ENCODE assay signal across 13 cellular contexts in the genomic region with DNA sequence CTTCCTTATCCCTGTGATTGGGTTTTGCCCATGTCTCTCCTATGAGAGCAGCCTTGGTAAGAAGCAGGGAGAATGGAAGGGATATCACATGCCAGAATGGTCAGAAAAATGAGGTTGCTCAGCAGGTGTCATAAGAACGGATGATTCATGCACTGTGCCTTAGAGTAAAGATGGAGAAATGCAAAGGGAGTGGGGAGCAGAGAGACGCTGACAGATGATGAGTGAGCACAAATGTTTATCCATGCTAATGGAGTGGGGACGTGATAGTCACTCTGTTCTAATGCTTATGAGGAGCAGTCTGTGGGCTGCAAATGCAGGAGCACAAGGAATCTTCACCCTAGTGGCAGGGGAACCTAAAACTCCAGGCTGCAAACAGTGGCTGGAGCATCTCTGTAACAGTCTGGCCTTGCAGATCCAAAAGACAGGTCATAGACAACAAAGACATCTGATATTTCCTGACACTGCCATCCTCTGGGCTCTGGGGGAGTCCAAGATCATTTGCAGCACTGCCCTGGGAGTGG.
DNase-seq lines count a peak whose midpoint lies in the region; TF ChIP-seq lines count a peak whose summit lies in the region.
"Had no signal": no experiment of that assay in that cellular context is flagged by ENCODE, and none has a peak within 500 bp of the region (broad histone marks: within the 10 kb centered on the region; RNA-seq: fewer than 3 reads in every experiment).

No MANE protein-coding gene starts in this region.

- no peak overlapping the region for H3K14ac ChIP-seq in mesenchymal stem cell (ENCODE audit: low read length in 2 of 2)

- no peaks in the 10 kb centered on the region for H3K79me2 ChIP-seq in MM.1S (ENCODE audit: low read length)

- H3K4me1 ChIP-seq in BLaER1 (peaks cover 68% of the 10 kb centered on the region), mesenchymal stem cell (ENCODE audit: control insufficient read depth, insufficient read depth, low read depth, low read length) (peaks cover 13% of the 10 kb centered on the region), spleen (peaks cover 3 to 62% (median 26%) of the 10 kb centered on the region in 6 donors), MM.1S (ENCODE audit: low read length) (peaks cover 38% of the 10 kb centered on the region)

- no peak overlapping the region for H4K8ac ChIP-seq in mesenchymal stem cell (ENCODE audit: low read length)

- TF ChIP-seq CTCF in spleen (IDR thresholded peaks at IDR 0.05 in 8 of 11, conservative IDR thresholded peaks at IDR 0.05 in 3 of 11) (no peak), MM.1S (IDR thresholded peaks at IDR 0.05; ENCODE audit: low read length) (no peak)

- no peak overlapping the region for H2BK12ac ChIP-seq in mesenchymal stem cell (ENCODE audit: low read length in 2 of 2)

- no peak overlapping the region for H2BK5ac ChIP-seq in mesenchymal stem cell (ENCODE audit: low read depth, low read length, poor library complexity, severe bottlenecking)

- no peak overlapping the region for H3K18ac ChIP-seq in mesenchymal stem cell (ENCODE audit: low read depth in 1 of 2, low read length in 2 of 2)

- no peaks in the 10 kb centered on the region for H4K20me1 ChIP-seq in BLaER1
- H4K20me1 ChIP-seq in MM.1S (ENCODE audit: insufficient read depth, low read length): no peaks in the 10 kb centered on the region

- intact Hi-C loops in spleen (cut with DNase I; ENCODE audit: low total_unique reads): no loop called here

- 10% methylated on average over 3 of the region's 3 CpGs for WGBS in mesenchymal stem cell
- WGBS in spleen, 5 donors: 42 to 79% (median 49%) methylated on average over 3 of the region's 3 CpGs

- H3K4me3 ChIP-seq in BLaER1: peak overlapping the region; percentile 36
- no peak overlapping the region for H3K4me3 ChIP-seq in MG63
- no peak overlapping the region for H3K4me3 ChIP-seq in mesenchymal stem cell (ENCODE audit: insufficient read depth in 1 of 2, low read depth in 1 of 2, low read length in 2 of 2)
- no peak overlapping the region for H3K4me3 ChIP-seq in spleen
- H3K4me3 ChIP-seq in MM.1S (ENCODE audit: low read length): no peak overlapping the region
- H3K4me3 ChIP-seq: heart right ventricle, PC-9 had no signal

- no peak overlapping the region for H4K91ac ChIP-seq in mesenchymal stem cell (ENCODE audit: low read length)

- no peaks in the 10 kb centered on the region for H3K9me3 ChIP-seq in BLaER1
- H3K9me3 ChIP-seq in MG63: no peaks in the 10 kb centered on the region
- no peaks in the 10 kb centered on the region for H3K9me3 ChIP-seq in mesenchymal stem cell (ENCODE audit: control insufficient read depth, low read length)
- H3K9me3 ChIP-seq in spleen: no peaks in the 10 kb centered on the region
- no peaks in the 10 kb centered on the region for H3K9me3 ChIP-seq in MM.1S (replicated peaks; ENCODE audit: insufficient read depth, low read length)
- H3K9me3 ChIP-seq: heart right ventricle had no signal

- H3K23ac ChIP-seq in mesenchymal stem cell (ENCODE audit: low read length in 2 of 2): no peak overlapping the region

- no peak overlapping the region for H3K4ac ChIP-seq in mesenchymal stem cell (ENCODE audit: low read depth in 1 of 2, low read length in 2 of 2)

- TF ChIP-seq POLR2A in spleen (IDR thresholded peaks at IDR 0.05): no peak

- no peaks in the 10 kb centered on the region for H3K79me1 ChIP-seq in mesenchymal stem cell (replicated peaks; ENCODE audit: low read length, poor library complexity, severe bottlenecking)

- H3K36me3 ChIP-seq in BLaER1 (no peaks in the 10 kb centered on the region), MG63 (no peaks in the 10 kb centered on the region), mesenchymal stem cell (ENCODE audit: control insufficient read depth in 1 of 2, insufficient read depth in 2 of 2, low read depth in 1 of 2, low read length in 2 of 2) (no peaks in the 10 kb centered on the region), spleen (no peaks in the 10 kb centered on the region), MM.1S (replicated peaks; ENCODE audit: insufficient read depth, low read length) (no peaks in the 10 kb centered on the region)
- H3K36me3 ChIP-seq: heart right ventricle had no signal

- H3K27me3 ChIP-seq in BLaER1 (no peaks in the 10 kb centered on the region), MG63 (no peaks in the 10 kb centered on the region), mesenchymal stem cell (ENCODE audit: control insufficient read depth in 1 of 2, insufficient read depth in 1 of 2, low read length in 2 of 2) (no peaks in the 10 kb centered on the region), spleen (replicated peaks in 1 of 7) (peaks cover 0 to 11% (median 0%) of the 10 kb centered on the region in 7 donors), MM.1S (replicated peaks; ENCODE audit: insufficient read depth, low read length) (no peaks in the 10 kb centered on the region)
- H3K27me3 ChIP-seq: heart right ventricle had no signal

- H2AK5ac ChIP-seq in mesenchymal stem cell (ENCODE audit: low read length, severe bottlenecking): no peak overlapping the region

- H3K27ac ChIP-seq in BLaER1: peak overlapping the region; percentile 79
- peak overlapping the region; percentile 2 for H3K27ac ChIP-seq in caudate nucleus (ENCODE audit: low read depth, low read length)
- H3K27ac ChIP-seq in mesenchymal stem cell (ENCODE audit: low read length, poor library complexity, severe bottlenecking): no peak overlapping the region
- peak overlapping the region in 2 of 8 donors; percentile 52 to 84 for H3K27ac ChIP-seq in spleen
- no peak overlapping the region for H3K27ac ChIP-seq in MM.1S (ENCODE audit: low read length)
- H3K27ac ChIP-seq: PC-9 had no signal

- H2BK120ac ChIP-seq in mesenchymal stem cell (ENCODE audit: low read depth, low read length): no peak overlapping the region

- H3K4me2 ChIP-seq in BLaER1 (peak overlapping the region; percentile 89), mesenchymal stem cell (ENCODE audit: low read length, poor library complexity, severe bottlenecking) (no peak overlapping the region), MM.1S (ENCODE audit: low read depth, low read length) (no peak overlapping the region)
- H3K4me2 ChIP-seq: PC-9 had no signal

- DNase-seq in MG63: peak; percentile 54
- DNase-seq in caudate nucleus (lab: John Stamatoyannopoulos, UW): peak in 13 of 61 donors; percentile 6 to 69 (median 31)
- DNase-seq in mesenchymal stem cell: peak; percentile 70
- DNase-seq in spleen: no peak
- DNase-seq in MM.1S: no peak
- DNase-seq in NCI-H1048 (lab: John Stamatoyannopoulos, UW): no peak
- DNase-seq in NCI-H128 (lab: John Stamatoyannopoulos, UW; ENCODE audit: unreplicated experiment): no peak
- DNase-seq: activated T-cell treated with anti-CD3 and anti-CD28 coated beads, Interleukin-2, amount 50 U/mL, for 4 hours; cortex of kidney; heart right ventricle; NCI-H2081; PC-9 had no signal

- no peak overlapping the region for H2BK15ac ChIP-seq in mesenchymal stem cell (ENCODE audit: low read depth, poor library complexity, severe bottlenecking)

- H3F3A ChIP-seq in MM.1S (ENCODE audit: insufficient read depth, low read length): peaks cover 14% of the 10 kb centered on the region

- H3K9ac ChIP-seq in BLaER1 (peak overlapping the region; percentile 50), mesenchymal stem cell (ENCODE audit: low read length) (no peak overlapping the region), MM.1S (ENCODE audit: low read length) (no peak overlapping the region)

- H2AFZ ChIP-seq in mesenchymal stem cell (ENCODE audit: low read depth, low read length) (no peak overlapping the region), MM.1S (ENCODE audit: low read length) (no peak overlapping the region)
- H2AFZ ChIP-seq: PC-9 had no signal

- no peaks in the 10 kb centered on the region for H3K9me2 ChIP-seq in MM.1S (replicated peaks; ENCODE audit: insufficient read depth, low read length)

Comparison
In these comparisons a context has a peak if more than half of its experiments do, and no peak if none do; other contexts are left out.
1. H3K27ac ChIP-seq: peak in BLaER1 (single experiment) and caudate nucleus (single experiment); none in mesenchymal stem cell (single experiment) and MM.1S (single experiment).
2. DNase-seq: peak in MG63 (single experiment) and mesenchymal stem cell (single experiment); none in spleen (single experiment), MM.1S (single experiment), NCI-H1048 (single experiment) and NCI-H128 (single experiment).